8 cellular contexts compared by ENCODE assay signal in genomic region chr9:69758981-69759477, GRCh38. TPM values are rescaled to one million over a fixed set of nuclear protein-coding genes. Genes with fewer than 3 reads are reported as not detected.
DNase-seq lines count a peak whose midpoint lies in the region; ATAC-seq and TF ChIP-seq lines count a peak whose summit lies in the region.

No MANE protein-coding gene starts in this region.

- peak overlapping the region; percentile 96 for H3K27ac ChIP-seq in left ventricle myocardium inferior (replicated peaks)

- no peaks in the 10 kb centered on the region for H3K27me3 ChIP-seq in left ventricle myocardium inferior (ENCODE audit: low read depth)

- H3K9me3 ChIP-seq in left ventricle myocardium inferior (replicated peaks) = no peaks in the 10 kb centered on the region

- POLR2A ChIA-PET in activated CD4-positive, alpha-beta memory T cell treated with anti-CD3 and anti-CD28 coated beads, Interleukin-2, amount 10 ng/mL, durations not matched to agents 7 days and 5 days (lab: Charles Lee) = interaction anchor here (0.7 to 1.7 kb wide), 7 partner anchors 10 to 86 kb away, joined by 3 to 8 read pairs (median 6); no protein-coding TSS in a partner anchor

- TF ChIP-seq CTCF in left ventricle myocardium inferior (IDR thresholded peaks at IDR 0.05; ENCODE audit: borderline replicate concordance) = no peak

- intact Hi-C loops in left ventricle myocardium inferior (cut with micrococcal nuclease) = no loop called here

- no peaks in the 10 kb centered on the region for H3K27me3 Mint-ChIP-seq in activated CD4-positive, alpha-beta memory T cell treated with anti-CD3 and anti-CD28 coated beads, Interleukin-2, amount 10 ng/mL, durations not matched to agents 7 days and 5 days

- peak overlapping the region; percentile 93 for H3K4me3 Mint-ChIP-seq in activated CD4-positive, alpha-beta memory T cell treated with anti-CD3 and anti-CD28 coated beads, Interleukin-2, amount 10 ng/mL, durations not matched to agents 7 days and 5 days

- ATAC-seq in HG03159 (IDR thresholded peaks at IDR 0.05; ENCODE audit: unreplicated experiment) = peak; percentile 3

- CTCF ChIA-PET in activated CD4-positive, alpha-beta memory T cell treated with anti-CD3 and anti-CD28 coated beads, Interleukin-2, amount 10 ng/mL, durations not matched to agents 7 days and 5 days (lab: Charles Lee) = interaction anchor here (1.2 kb wide), 1 partner anchor 86 kb away, joined by 6 read pairs; the partner anchor contains the start of gene APBA1

- H3K4me1 Mint-ChIP-seq in activated CD4-positive, alpha-beta memory T cell treated with anti-CD3 and anti-CD28 coated beads, Interleukin-2, amount 10 ng/mL, durations not matched to agents 7 days and 5 days = peaks cover 29% of the 10 kb centered on the region

- peak overlapping the region; percentile 81 for H3K4me3 ChIP-seq in left ventricle myocardium inferior
- peak overlapping the region; percentile 89 for H3K4me3 ChIP-seq in skeletal muscle cell (ENCODE audit: low read depth, low read length)

- DNase-seq in NCI-H345 treated with DMSO at 0.1 percent for 48 hours (lab: John Stamatoyannopoulos, UW; ENCODE audit: unreplicated experiment) (peak; percentile 6), NCI-H345 (lab: John Stamatoyannopoulos, UW) (no peak), left ventricle myocardium inferior (no peak), skeletal muscle cell (ENCODE audit: low read depth) (no peak), GF-D8 (lab: John Stamatoyannopoulos, UW) (no peak), DMS153 treated with DMSO at 0.1 percent for 48 hours (lab: John Stamatoyannopoulos, UW; ENCODE audit: unreplicated experiment) (no peak)
- no peak for DNase-seq in activated CD4-positive, alpha-beta memory T cell treated with anti-CD3 and anti-CD28 coated beads, Interleukin-2, amount 10 ng/mL, durations not matched to agents 7 days and 5 days

- peak overlapping the region; percentile 93 for H3K27ac Mint-ChIP-seq in activated CD4-positive, alpha-beta memory T cell treated with anti-CD3 and anti-CD28 coated beads, Interleukin-2, amount 10 ng/mL, durations not matched to agents 7 days and 5 days

- peaks cover 14% of the 10 kb centered on the region for H3K36me3 Mint-ChIP-seq in activated CD4-positive, alpha-beta memory T cell treated with anti-CD3 and anti-CD28 coated beads, Interleukin-2, amount 10 ng/mL, durations not matched to agents 7 days and 5 days (ENCODE audit: low read depth)

- H3K9me3 Mint-ChIP-seq in activated CD4-positive, alpha-beta memory T cell treated with anti-CD3 and anti-CD28 coated beads, Interleukin-2, amount 10 ng/mL, durations not matched to agents 7 days and 5 days = no peaks in the 10 kb centered on the region

- no peaks in the 10 kb centered on the region for H3K36me3 ChIP-seq in left ventricle myocardium inferior

- peaks cover 54% of the 10 kb centered on the region for H3K4me1 ChIP-seq in left ventricle myocardium inferior

RNA-seq across cellular contexts. Expression of gene PTAR1, which starts 0.8 kb away (rescaled TPM):
- 10 to 100 TPM; 48.3 to 51.8 TPM for total RNA-seq in activated CD4-positive, alpha-beta memory T cell treated with anti-CD3 and anti-CD28 coated beads, Interleukin-2, amount 10 ng/mL, durations not matched to agents 7 days and 5 days
- 23.2 TPM for total RNA-seq in left ventricle myocardium inferior
